Comparison of ENCODE assay signal across 6 cellular contexts in genomic region chr3:169259134-169259533, GRCh38.
"Had no signal": no experiment of that assay in that cellular context is flagged by ENCODE, and none has a peak within 500 bp of the region (broad histone marks: within the 10 kb centered on the region; RNA-seq: fewer than 3 reads in every experiment).

No MANE protein-coding gene starts in this region.

- ATAC-seq: GM23338, HepG2 had no signal

- DNase-seq: H9, HCEC 1CT, HFFc6 had no signal

- H3K27ac ChIP-seq: HL-60 had no signal

- H3K4me3 ChIP-seq: GM23338 had no signal
